Comparison of ENCODE assay signal across 22 cellular contexts in genomic region chr16:80778707-80779106, GRCh38. TPM values are rescaled to one million over a fixed set of nuclear protein-coding genes. Genes with fewer than 3 reads are reported as not detected.
DNase-seq lines count a peak whose midpoint lies in the region; ATAC-seq, FAIRE-seq and TF ChIP-seq lines count a peak whose summit lies in the region.
"Had no signal": no experiment of that assay in that cellular context is flagged by ENCODE, and none has a peak within 500 bp of the region (broad histone marks: within the 10 kb centered on the region; RNA-seq: fewer than 3 reads in every experiment).

No MANE protein-coding gene starts in this region.

- no peak for ATAC-seq in HepG2
- no peak for ATAC-seq in right lobe of liver
- ATAC-seq in T-helper 17 cell: no peak
- ATAC-seq: CD8-positive, alpha-beta T cell; Panc1 had no signal

- no peaks in the 10 kb centered on the region for H4K20me1 ChIP-seq in HepG2 (ENCODE audit: insufficient read depth, low read length)

- no peak for TF ChIP-seq RAD21 in HepG2 (CRISPR knock-in tag; IDR thresholded peaks at IDR 0.05)

- no peak overlapping the region for H2AFZ ChIP-seq in HepG2 (ENCODE audit: low read length)

- H3K27me3 Mint-ChIP-seq in T-helper 17 cell: no peaks in the 10 kb centered on the region
- H3K27me3 Mint-ChIP-seq: B cell had no signal

- no peak overlapping the region for H3K27ac ChIP-seq in HepG2 (ENCODE audit: extremely low read length, insufficient read depth, low read length)
- no peak overlapping the region for H3K27ac ChIP-seq in right lobe of liver
- H3K27ac ChIP-seq: C4-2B, HL-60, RWPE1 had no signal

- H3K9me3 ChIP-seq in HepG2 (ENCODE audit: low read length) (no peaks in the 10 kb centered on the region), right lobe of liver (no peaks in the 10 kb centered on the region), T-helper 17 cell (ENCODE audit: control insufficient read depth, low read length, poor library complexity, severe bottlenecking) (peaks cover 6% of the 10 kb centered on the region)
- H3K9me3 ChIP-seq: Caco-2 had no signal

- TF ChIP-seq EP300 in HepG2 (IDR thresholded peaks at IDR 0.05; ENCODE audit: low read depth in 2 of 2, low read length in 2 of 2): no peak
- no peak for TF ChIP-seq EP300 in HepG2 (CRISPR knock-in tag; IDR thresholded peaks at IDR 0.05; ENCODE audit: borderline replicate concordance)

- intact Hi-C loops in HepG2 (cut with micrococcal nuclease; ENCODE audit: unreplicated experiment): no loop called here
- intact Hi-C loops in right lobe of liver (cut with DNase I): no loop called here

- H3K4me3 ChIP-seq in HepG2 (replicated peaks in 1 of 3; ENCODE audit: insufficient read depth in 1 of 3, low read depth in 2 of 3, low read length in 3 of 3) (no peak overlapping the region), right lobe of liver (no peak overlapping the region)

- no peaks in the 10 kb centered on the region for H3K79me2 ChIP-seq in HepG2 (ENCODE audit: insufficient read depth, low read length)

- H3K27me3 ChIP-seq in HepG2 (ENCODE audit: control insufficient read depth in 1 of 2, insufficient read depth in 2 of 2, low read length in 2 of 2): no peaks in the 10 kb centered on the region; a peak in 1 of 5 replicates
- H3K27me3 ChIP-seq in right lobe of liver: no peaks in the 10 kb centered on the region

- DNase-seq in HepG2 (ENCODE audit: low spot score): no peak
- DNase-seq in right lobe of liver: no peak
- DNase-seq in T-helper 17 cell: no peak
- DNase-seq in lung microvascular endothelial cell (ENCODE audit: low read depth in 2 of 2): peak; percentile 42 to 44
- DNase-seq in NCI-H2029 (lab: John Stamatoyannopoulos, UW): no peak
- no peak for DNase-seq in NCI-H1436 treated with DMSO at 0.1 percent for 48 hours (lab: John Stamatoyannopoulos, UW)
- no peak for DNase-seq in activated CD4-positive, alpha-beta T cell treated with anti-CD3 and anti-CD28 coated beads for 4 hours
- DNase-seq: Caco-2; CD8-positive, alpha-beta T cell; DND-41; NCI-H1694; NCI-H2081; NCI-H2171; NCI-H226; NCI-H510A; NCI-H69; SHP77 had no signal

- peak; percentile 32 for FAIRE-seq in HepG2 (lab: Jason Lieb, UNC)

- TF ChIP-seq CTCF in HepG2 (CRISPR knock-in tag; IDR thresholded peaks at IDR 0.05): no peak
- TF ChIP-seq CTCF in right lobe of liver (IDR thresholded peaks at IDR 0.05): no peak

- peak overlapping the region; percentile 56 for H3K27ac Mint-ChIP-seq in T-helper 17 cell
- H3K27ac Mint-ChIP-seq: B cell; CD8-positive, alpha-beta T cell had no signal

- no peak overlapping the region for H3K4me3 Mint-ChIP-seq in T-helper 17 cell
- H3K4me3 Mint-ChIP-seq: B cell; CD8-positive, alpha-beta T cell had no signal

- 2% methylated on average over 2 of the region's 2 CpGs for WGBS in HepG2 (ENCODE audit: low lambda C conversion rate)
- 72% methylated on average over 2 of the region's 2 CpGs for WGBS in right lobe of liver (ENCODE audit: insufficient coverage, low coverage, low lambda C conversion rate, missing lambda C conversion rate)

- no peaks in the 10 kb centered on the region for H3K36me3 ChIP-seq in HepG2 (replicated peaks in 1 of 2; ENCODE audit: control insufficient read depth in 1 of 2, insufficient read depth in 2 of 2, low read length in 2 of 2)
- H3K36me3 ChIP-seq in right lobe of liver: no peaks in the 10 kb centered on the region

- H3K4me1 ChIP-seq in HepG2 (ENCODE audit: insufficient read depth, low read length) (no peaks in the 10 kb centered on the region), right lobe of liver (no peaks in the 10 kb centered on the region)
- H3K4me1 ChIP-seq: Caco-2 had no signal

- H3K4me1 Mint-ChIP-seq in T-helper 17 cell: peaks cover 3% of the 10 kb centered on the region
- H3K4me1 Mint-ChIP-seq: B cell had no signal

- peaks cover 2% of the 10 kb centered on the region for H3K36me3 Mint-ChIP-seq in T-helper 17 cell (ENCODE audit: low read depth)

- H3K9ac ChIP-seq in HepG2 (ENCODE audit: insufficient read depth, low read depth, low read length): no peak overlapping the region

- no peak for TF ChIP-seq POLR2A in HepG2 (IDR thresholded peaks at IDR 0.05; ENCODE audit: insufficient read depth in 1 of 2, low read depth in 2 of 2, low read length in 2 of 2)
- no peak for TF ChIP-seq POLR2A in right lobe of liver (IDR thresholded peaks at IDR 0.05)

- BruUV-seq in HepG2 (replicated peaks; lab: Mats Ljungman, UMichigan): no TSS peak

- CTCF ChIA-PET in HepG2 (lab: Yijun Ruan, JAX; ENCODE audit: low intra/inter-chr PET ratio, low total read pairs): no interaction called here

- no peak overlapping the region for H3K4me2 ChIP-seq in HepG2 (ENCODE audit: low read depth, low read length)

- POLR2A ChIA-PET in HepG2 (lab: Yijun Ruan, JAX): no interaction called here

- in situ Hi-C loops in HepG2 (cut with HindIII; ENCODE audit: extremely low pct_ligation_motif_present, low pct_unique_long_range_greater_than_20kb): no loop called here

TF ChIP-seq in HepG2, 621 proteins besides CTCF, POLR2A, EP300 and RAD21:
- TF ChIP-seq ZNF253 (CRISPR knock-in tag; IDR thresholded peaks at IDR 0.05; ENCODE audit: borderline replicate concordance) (no peak), TBX3 (IDR thresholded peaks at IDR 0.05; ENCODE audit: borderline replicate concordance) (no peak), NCOA2 (CRISPR knock-in tag; IDR thresholded peaks at IDR 0.05) (no peak), NKX3-1 (CRISPR knock-in tag; IDR thresholded peaks at IDR 0.05) (no peak), ZSCAN5A (CRISPR knock-in tag; IDR thresholded peaks at IDR 0.05; ENCODE audit: borderline replicate concordance) (no peak), SATB2 (CRISPR knock-in tag; IDR thresholded peaks at IDR 0.05) (no peak), TCF7L2 (IDR thresholded peaks at IDR 0.05; ENCODE audit: low read depth, low read length) (no peak)

RNA-seq across cellular contexts. Expression of gene CDYL2, which starts 25.7 kb away (rescaled TPM):
- total RNA-seq in HepG2 (2016; rRNA removed; fragmentation: Illumina TruSeq; extraction: Trizol) (0.20 and 0.35 TPM in 2 replicates), right lobe of liver (10 to 100 TPM in 1 of 6 experiments, 1 to 10 TPM in 5; 2.2 to 12.7 (median 6.3) TPM), T-helper 17 cell (10 to 100 TPM; 17.0 to 28.3 TPM), lung microvascular endothelial cell (20.3 and 29.0 TPM in 2 replicates)
- total RNA-seq in HepG2 (2016; cell fraction: cytosol; rRNA removed; fragmentation: Illumina TruSeq; extraction: Trizol; ENCODE audit: low read depth): 3.8 and 5.3 TPM in 2 replicates
- total RNA-seq in HepG2 (2016; cell fraction: insoluble cytoplasmic fraction; rRNA removed; fragmentation: Illumina TruSeq; extraction: Trizol): 0.39 and 0.52 TPM in 2 replicates
- total RNA-seq in HepG2 (2016; cell fraction: membrane; rRNA removed; fragmentation: Illumina TruSeq; extraction: Trizol): 1.1 and 1.4 TPM in 2 replicates
- 0.16 and 0.47 TPM in 2 replicates for total RNA-seq in HepG2 (2016; cell fraction: nucleus; rRNA removed; fragmentation: Illumina TruSeq; extraction: Trizol)
- 0.07 TPM in 2 replicates for polyA plus RNA-seq in HepG2 (2011; rRNA removed)
- 0.03 and 0.08 TPM in 2 replicates for polyA plus RNA-seq in HepG2 (2011; cell fraction: cytosol; rRNA removed)
- polyA plus RNA-seq in HepG2 (2011; cell fraction: nucleus; rRNA removed): 0.10 and 0.17 TPM in 2 replicates
- 0.11 TPM in 1 of 2 replicates, not detected in the other for polyA plus RNA-seq in HepG2 (2012)
- 0.01 TPM in 1 of 2 replicates, not detected in the other for polyA plus RNA-seq in HepG2 (2016; cell fraction: cytosol; fragmentation: Illumina TruSeq; extraction: Trizol; ENCODE audit: low read depth)
- 0.15 and 0.22 TPM in 2 replicates for polyA plus RNA-seq in HepG2 (2016; cell fraction: insoluble cytoplasmic fraction; fragmentation: Illumina TruSeq; extraction: Trizol; ENCODE audit: low read depth)
- 0.05 and 0.13 TPM in 2 replicates for polyA plus RNA-seq in HepG2 (2016; cell fraction: membrane; fragmentation: Illumina TruSeq; extraction: Trizol; ENCODE audit: low read depth)
- polyA plus RNA-seq in HepG2 (2016; cell fraction: nucleus; fragmentation: Illumina TruSeq; extraction: Trizol; ENCODE audit: insufficient read depth, low read depth): 0.12 and 0.44 TPM in 2 replicates
- polyA minus RNA-seq in HepG2 (2011; rRNA and poly(A)+ RNA removed; ENCODE audit: low replicate concordance): 0.22 and 43.0 TPM in 2 replicates
- 0.10 and 0.44 TPM in 2 replicates for polyA minus RNA-seq in HepG2 (2011; cell fraction: cytosol; rRNA and poly(A)+ RNA removed)
- polyA minus RNA-seq in HepG2 (2011; cell fraction: nucleus; rRNA and poly(A)+ RNA removed): 1.5 and 2.6 TPM in 2 replicates

Comparison
In these comparisons a context has a peak if more than half of its experiments do, and no peak if none do; other contexts are left out.
1. DNase-seq: peak in lung microvascular endothelial cell (2 of 2); none in HepG2 (single experiment), right lobe of liver (0 of 3), T-helper 17 cell (0 of 3), NCI-H2029 (single experiment), NCI-H1436 treated with DMSO at 0.1 percent for 48 hours (single experiment) and activated CD4-positive, alpha-beta T cell treated with anti-CD3 and anti-CD28 coated beads for 4 hours (0 of 2).